In the genomic region with DNA sequence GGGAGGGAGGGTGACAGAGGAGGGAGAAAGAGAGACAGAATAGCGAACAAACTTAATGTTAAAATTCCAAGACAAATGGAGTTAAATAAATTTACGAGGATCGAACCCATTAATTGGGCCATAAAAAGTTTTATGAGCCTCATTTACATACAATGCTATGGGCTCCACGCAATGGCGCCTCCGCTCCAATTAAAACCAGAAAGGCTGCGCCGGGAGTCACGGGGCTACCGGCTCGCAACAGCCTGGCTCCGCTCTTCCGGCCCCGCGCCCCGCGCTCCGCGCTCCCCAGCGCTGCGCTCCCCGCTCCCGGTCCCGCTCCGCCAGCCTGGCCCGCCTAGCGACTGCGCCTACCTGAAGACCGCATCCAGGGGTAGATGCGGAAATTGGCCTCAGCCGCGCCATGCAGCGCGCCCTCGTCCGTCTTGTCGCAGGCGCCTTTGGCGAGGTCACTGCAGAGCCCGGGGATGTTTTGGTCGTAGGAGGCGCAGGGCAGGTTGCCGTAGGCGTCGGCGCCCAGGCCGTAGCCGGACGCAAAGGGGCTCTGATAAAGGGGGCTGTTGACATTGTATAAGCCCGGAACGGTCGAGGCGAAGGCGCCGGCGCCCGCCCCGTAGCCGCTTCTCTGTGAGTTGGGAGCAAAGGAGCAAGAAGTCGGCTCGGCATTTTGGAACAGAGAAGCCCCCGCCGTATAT, we compare ENCODE assay signal across 8 cellular contexts. TPM values are rescaled to one million over a fixed set of nuclear protein-coding genes. Genes with fewer than 3 reads are reported as not detected.
DNase-seq lines count a peak whose midpoint lies in the region; TF ChIP-seq lines count a peak whose summit lies in the region.

No MANE protein-coding gene starts in this region.

- 1 to 2% (median 1%) methylated on average over 9 to 63 of the region's 63 CpGs for WGBS in adrenal gland, 4 donors

- H3K4me1 ChIP-seq in HUES48 (ENCODE audit: control insufficient read depth, insufficient read depth, low read length), result peaks cover 5% of the 10 kb centered on the region; the same call in 1 of the 2 replicates
- peaks cover 12 to 26% of the 10 kb centered on the region in 2 donors for H3K4me1 ChIP-seq in adrenal gland (replicated peaks in 1 of 2)
- H3K4me1 ChIP-seq in muscle layer of colon (ENCODE audit: insufficient read depth, low read length), result peaks cover 32% of the 10 kb centered on the region

- DNase-seq in AG10803 (ENCODE audit: low read depth), result peak; percentile 45
- peak; percentile 54 to 67 (median 63) for DNase-seq in adrenal gland
- DNase-seq in SHP77 treated with DMSO at 0.1 percent for 48 hours (lab: John Stamatoyannopoulos, UW), result no peak
- no peak for DNase-seq in HUDEP-2 (lab: John Stamatoyannopoulos, UW; ENCODE audit: unreplicated experiment in 76 of 76)
- DNase-seq in NOMO-1 treated with dmso at 0.1 percent for 144 hours (lab: John Stamatoyannopoulos, UW; ENCODE audit: unreplicated experiment), result no peak
- DNase-seq in Kasumi-1 (lab: John Stamatoyannopoulos, UW), result no peak

- H3K9ac ChIP-seq in HUES48 (ENCODE audit: low read depth, low read length) (no peak overlapping the region), muscle layer of colon (ENCODE audit: low read length) (peak overlapping the region; percentile 49)

- H3K27me3 ChIP-seq in HUES48 (ENCODE audit: control insufficient read depth, insufficient read depth, low read length), result peaks cover 100% of the 10 kb centered on the region
- H3K27me3 ChIP-seq in adrenal gland, result no peaks in the 10 kb centered on the region
- H3K27me3 ChIP-seq in muscle layer of colon (ENCODE audit: control insufficient read depth in 1 of 2, insufficient read depth in 2 of 2, low read length in 2 of 2), result peaks cover 0 to 19% of the 10 kb centered on the region in 2 donors

- no peak; the same call in 1 of the 2 replicates for TF ChIP-seq CTCF in AG10803 (conservative IDR thresholded peaks at IDR 0.05; ENCODE audit: low read length)
- TF ChIP-seq CTCF in adrenal gland (IDR thresholded peaks at IDR 0.05), result no peak

- intact Hi-C loops in adrenal gland (cut with DNase I), result no loop called here

- peak overlapping the region; percentile 77 for H3K4me3 ChIP-seq in AG10803 (ENCODE audit: low read length)
- peak overlapping the region; percentile 58 for H3K4me3 ChIP-seq in HUES48 (ENCODE audit: low read depth, low read length)
- peak overlapping the region in 2 of 4 donors; percentile 33 to 57 for H3K4me3 ChIP-seq in adrenal gland
- peak overlapping the region; percentile 82 to 96 for H3K4me3 ChIP-seq in muscle layer of colon (ENCODE audit: low read depth in 1 of 2, low read length in 2 of 2)

- TF ChIP-seq POLR2A in adrenal gland (IDR thresholded peaks at IDR 0.05), result peak in 1 of 2 donors; percentile 52

- no peaks in the 10 kb centered on the region for H3K36me3 ChIP-seq in HUES48 (ENCODE audit: control insufficient read depth, insufficient read depth, low read length)
- H3K36me3 ChIP-seq in adrenal gland (replicated peaks in 1 of 2), result no peaks in the 10 kb centered on the region
- no peaks in the 10 kb centered on the region for H3K36me3 ChIP-seq in muscle layer of colon (ENCODE audit: insufficient read depth, low read length)

- H3K27ac ChIP-seq in HUES48 (ENCODE audit: low read depth, low read length) (no peak overlapping the region), adrenal gland (peak overlapping the region; percentile 28 to 92 (median 73)), muscle layer of colon (ENCODE audit: low read depth, low read length) (peak overlapping the region; percentile 98)

- H3K9me3 ChIP-seq in HUES48 (ENCODE audit: control insufficient read depth, insufficient read depth, low read length), result peaks cover 4% of the 10 kb centered on the region; the same call in 1 of the 2 replicates
- H3K9me3 ChIP-seq in adrenal gland (replicated peaks in 1 of 3), result no peaks in the 10 kb centered on the region
- no peaks in the 10 kb centered on the region for H3K9me3 ChIP-seq in muscle layer of colon (ENCODE audit: low read length)

RNA-seq across cellular contexts. Expression of a gene that starts 0.5 kb away (rescaled TPM):
- 10 to 100 TPM; 21.3 to 39.1 (median 24.9) TPM for total RNA-seq in adrenal gland
- polyA plus RNA-seq in adrenal gland, result 10 to 100 TPM in 2 of 3 donors, 1 to 10 TPM in 1; 9.7 to 25.3 (median 12.4) TPM

RNA-seq across cellular contexts. Expression of a gene that starts 3.6 kb away (rescaled TPM):
- 10 to 100 TPM in 2 of 8 donors, 1 to 10 TPM in 6; 2.3 to 32.7 (median 4.8) TPM for total RNA-seq in adrenal gland
- polyA plus RNA-seq in adrenal gland, result 1 to 10 TPM; 1.0 to 3.7 (median 2.8) TPM

RNA-seq across cellular contexts. Expression of a gene that starts 8.4 kb away (rescaled TPM):
- 10 to 100 TPM in 7 of 8 donors, 1 to 10 TPM in 1; 8.5 to 27.2 (median 16.8) TPM for total RNA-seq in adrenal gland
- 1 to 10 TPM; 1.3 to 5.6 (median 1.4) TPM for polyA plus RNA-seq in adrenal gland

RNA-seq across cellular contexts. Expression of a gene that starts 9.4 kb away (rescaled TPM):
- total RNA-seq in adrenal gland, result 10 to 100 TPM in 6 of 8 donors, 1 to 10 TPM in 2; 7.7 to 20.1 (median 12.6) TPM
- polyA plus RNA-seq in adrenal gland, result 10 to 100 TPM in 1 of 3 donors, 1 to 10 TPM in 2; 2.7 to 26.7 (median 4.4) TPM

RNA-seq across cellular contexts. Expression of a gene that starts 12.5 kb away (rescaled TPM):
- 100 to 1,000 TPM in 1 of 8 donors, 10 to 100 TPM in 7; 39.2 to 132 (median 65.7) TPM for total RNA-seq in adrenal gland
- polyA plus RNA-seq in adrenal gland, result 10 to 100 TPM; 21.8 to 42.0 (median 25.9) TPM

Comparison
In these comparisons a context has a peak if more than half of its experiments do, and no peak if none do; other contexts are left out.
1. DNase-seq: peak in AG10803 (single experiment) and adrenal gland (7 of 7); none in SHP77 treated with DMSO at 0.1 percent for 48 hours (single experiment), HUDEP-2 (0 of 76), NOMO-1 treated with dmso at 0.1 percent for 144 hours (single experiment) and Kasumi-1 (0 of 2).